Comparison of ENCODE assay signal across 9 cellular contexts in the genomic region with DNA sequence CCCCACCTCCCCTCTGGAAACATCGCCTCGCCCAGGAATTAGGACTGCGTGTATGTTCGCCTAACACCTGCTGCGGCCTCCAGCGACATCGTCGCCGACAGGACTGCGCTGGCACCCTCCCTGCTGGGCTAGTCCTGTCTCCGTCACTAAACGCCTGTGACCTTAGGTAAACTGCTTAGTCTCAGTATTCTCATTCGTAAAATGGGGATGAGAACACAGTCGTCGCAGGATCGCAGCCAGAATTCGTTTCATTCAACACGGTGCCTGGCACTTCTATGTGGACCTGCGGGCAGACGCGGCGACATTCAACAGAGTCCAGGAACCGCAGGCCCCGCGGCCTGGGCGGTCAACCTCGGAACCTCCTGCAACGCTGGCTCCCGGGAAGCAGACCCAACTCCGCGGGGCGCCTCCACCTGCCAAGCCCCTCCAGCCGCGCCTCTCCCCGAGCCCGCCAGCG. TPM values are rescaled to one million over a fixed set of nuclear protein-coding genes. Genes with fewer than 3 reads are reported as not detected.
A peak's percentile ranks its signal among the peaks of the same experiment; 100 is the strongest.
DNase-seq lines count a peak whose midpoint lies in the region; ATAC-seq, FAIRE-seq and TF ChIP-seq lines count a peak whose summit lies in the region.
"Had no signal": no experiment of that assay in that cellular context is flagged by ENCODE, and none has a peak within 500 bp of the region (broad histone marks: within the 10 kb centered on the region; RNA-seq: fewer than 3 reads in every experiment).

No MANE protein-coding gene starts in this region.

- H3K4me3 ChIP-seq in H1 (ENCODE audit: extremely low read depth in 1 of 4, insufficient read depth in 2 of 4, low read depth in 3 of 4, low read length in 4 of 4) = peak overlapping the region; percentile 50 to 69 (median 54)

- peaks cover 12% of the 10 kb centered on the region for H3K23me2 ChIP-seq in H1 (ENCODE audit: low read depth, low read length)

- H4K5ac ChIP-seq in H1 (ENCODE audit: insufficient read length, low read depth, low read length) = no peak overlapping the region

- CTCF ChIA-PET in H1 (lab: Charles Lee; ENCODE audit: partially characterized antibody) = no interaction called here

- no peaks in the 10 kb centered on the region for H3K9me3 ChIP-seq in H1 (ENCODE audit: insufficient read depth in 2 of 2, low read depth in 1 of 2, low read length in 1 of 2)

- peak overlapping the region; percentile 56 for H4K91ac ChIP-seq in H1 (replicated peaks; ENCODE audit: insufficient read length, low read length)

- TF ChIP-seq RAD21 in H1 (IDR thresholded peaks at IDR 0.05 in 1 of 2, conservative IDR thresholded peaks at IDR 0.05 in 1 of 2; ENCODE audit: low read depth in 2 of 2, low read length in 2 of 2) = no peak

- no peaks in the 10 kb centered on the region for H4K20me1 ChIP-seq in H1 (replicated peaks in 1 of 2; ENCODE audit: control insufficient read depth in 1 of 2, insufficient read depth in 2 of 2, low read length in 2 of 2)

- peak overlapping the region; percentile 48; the same call in 1 of the 2 replicates for H3K18ac ChIP-seq in H1 (ENCODE audit: extremely low read depth, low read length)

- peaks cover 21% of the 10 kb centered on the region for H3K4me1 Mint-ChIP-seq in T-helper 2 cell treated with Interferon-gamma antibody and Interleukin-4, amounts not matched to agents 5 μg/mL and 100 μg/mL, for 36 hours (ENCODE audit: low read depth)
- peaks cover 11% of the 10 kb centered on the region for H3K4me1 Mint-ChIP-seq in memory B cell

- TF ChIP-seq POLR2A in H1 (IDR thresholded peaks at IDR 0.05; ENCODE audit: control extremely low read depth in 1 of 2, low read depth in 2 of 2, low read length in 2 of 2) = no peak

- no peak overlapping the region for H3K56ac ChIP-seq in H1 (replicated peaks; ENCODE audit: insufficient read length, low read depth, low read length)

- H3K9me3 Mint-ChIP-seq in T-helper 2 cell treated with Interferon-gamma antibody and Interleukin-4, amounts not matched to agents 5 μg/mL and 100 μg/mL, for 36 hours = peaks cover under 1% of the 10 kb centered on the region
- no peaks in the 10 kb centered on the region for H3K9me3 Mint-ChIP-seq in memory B cell

- peak overlapping the region; percentile 84 for H3K4ac ChIP-seq in H1 (replicated peaks; ENCODE audit: insufficient read length, low read depth, low read length)

- H2BK20ac ChIP-seq in H1 (ENCODE audit: low read length) = peak overlapping the region; percentile 11; the same call in 1 of the 2 replicates

- H3K79me1 ChIP-seq in H1 (ENCODE audit: low read depth, low read length) = no peaks in the 10 kb centered on the region; the same call in 1 of the 2 replicates

- H2BK5ac ChIP-seq in H1 (ENCODE audit: low read depth, low read length) = peak overlapping the region; percentile 64; the same call in 1 of the 2 replicates

- H2AFZ ChIP-seq in H1 (ENCODE audit: low read length) = peak overlapping the region; percentile 70; the same call in 1 of the 2 replicates

- H3K27me3 ChIP-seq in H1 (replicated peaks in 1 of 4; ENCODE audit: control insufficient read depth in 3 of 4, extremely low read depth in 1 of 4, insufficient read depth in 3 of 4, low read length in 3 of 4) = peaks cover 7 to 23% (median 18%) of the 10 kb centered on the region in 4 experiments

- 2% methylated on average over 32 of the region's 37 CpGs; no CpG with 5 or more reads in 1 of the 2 experiments for WGBS in H1 (ENCODE audit: extremely low coverage in 1 of 2, insufficient coverage in 1 of 2, insufficient read length in 1 of 2, insufficient replicate concordance in 2 of 2, low coverage in 1 of 2, low lambda C conversion rate in 2 of 2, missing lambda C conversion rate in 1 of 2), 2 experiments

- peak overlapping the region; percentile 78 to 99 for H3K4me2 ChIP-seq in H1 (ENCODE audit: insufficient read depth in 1 of 2, low read depth in 2 of 2, low read length in 2 of 2)

- no peak overlapping the region for H3K9ac ChIP-seq in H1 (replicated peaks in 1 of 4; ENCODE audit: extremely low read depth in 1 of 4, low read depth in 3 of 4, low read length in 3 of 4)

- POLR2A ChIA-PET in H1 (lab: Charles Lee; ENCODE audit: partially characterized antibody) = no interaction called here

- H3K27ac Mint-ChIP-seq in T-helper 2 cell treated with Interferon-gamma antibody and Interleukin-4, amounts not matched to agents 5 μg/mL and 100 μg/mL, for 36 hours = peak overlapping the region; percentile 68
- peak overlapping the region; percentile 78 for H3K27ac Mint-ChIP-seq in memory B cell

- TF ChIP-seq CTCF in H1 (IDR thresholded peaks at IDR 0.05; ENCODE audit: control extremely low read depth in 1 of 3, insufficient read depth in 1 of 3, low read depth in 1 of 3, low read length in 3 of 3) = no peak

- no peaks in the 10 kb centered on the region for H3K79me2 ChIP-seq in H1 (ENCODE audit: control insufficient read depth in 1 of 2, insufficient read depth in 2 of 2, low read length in 2 of 2)

- H3K27me3 Mint-ChIP-seq in T-helper 2 cell treated with Interferon-gamma antibody and Interleukin-4, amounts not matched to agents 5 μg/mL and 100 μg/mL, for 36 hours (ENCODE audit: low read depth) = no peaks in the 10 kb centered on the region
- H3K27me3 Mint-ChIP-seq in memory B cell = peaks cover 1% of the 10 kb centered on the region

- H2BK15ac ChIP-seq in H1 (ENCODE audit: low read length) = no peak overlapping the region

- no peak for FAIRE-seq in H1 (lab: Jason Lieb, UNC)
- FAIRE-seq: G401.6 had no signal

- no peak overlapping the region for H2AK5ac ChIP-seq in H1 (ENCODE audit: low read depth, low read length)

- H3K36me3 Mint-ChIP-seq in T-helper 2 cell treated with Interferon-gamma antibody and Interleukin-4, amounts not matched to agents 5 μg/mL and 100 μg/mL, for 36 hours (ENCODE audit: low read depth) = no peaks in the 10 kb centered on the region
- no peaks in the 10 kb centered on the region for H3K36me3 Mint-ChIP-seq in memory B cell

- H3K4me3 Mint-ChIP-seq in T-helper 2 cell treated with Interferon-gamma antibody and Interleukin-4, amounts not matched to agents 5 μg/mL and 100 μg/mL, for 36 hours = peak overlapping the region; percentile 89
- H3K4me3 Mint-ChIP-seq in memory B cell = peak overlapping the region; percentile 90

- DNase-seq in NCI-H2171 treated with DMSO at 0.1 percent for 48 hours (lab: John Stamatoyannopoulos, UW) (peak; percentile 1), NCI-H2171 (lab: John Stamatoyannopoulos, UW) (no peak), H1 (ENCODE audit: low read depth in 1 of 2, low spot score in 2 of 2) (peak in 1 of 2 experiments; percentile 77), memory B cell (ENCODE audit: low spot score in 2 of 2) (peak; percentile 4 to 18), NCI-H446 (lab: John Stamatoyannopoulos, UW) (no peak)
- DNase-seq in T-helper 2 cell treated with Interferon-gamma antibody and Interleukin-4, amounts not matched to agents 5 μg/mL and 100 μg/mL, for 36 hours (ENCODE audit: low spot score) = peak; percentile 22
- DNase-seq in stimulated activated naive CD4-positive, alpha-beta T cell (lab: John Stamatoyannopoulos, UW) = peak in 4 of 6 experiments; percentile 7 to 58 (median 20)

- no peak for TF ChIP-seq EP300 in H1 (IDR thresholded peaks at IDR 0.05; ENCODE audit: borderline replicate concordance in 1 of 2, low read depth in 2 of 2, low read length in 2 of 2)

- H3K23ac ChIP-seq in H1 (ENCODE audit: insufficient read length) = no peak overlapping the region

- H3K4me1 ChIP-seq in H1 (replicated peaks in 1 of 4; ENCODE audit: control insufficient read depth in 3 of 4, insufficient read depth in 4 of 4, low read length in 3 of 4) = peaks cover 0 to 7% (median 4%) of the 10 kb centered on the region in 4 experiments; a peak in 5 of 7 replicates

- H3K14ac ChIP-seq in H1 (ENCODE audit: insufficient read length) = no peak overlapping the region

- no peak overlapping the region for H2BK120ac ChIP-seq in H1 (replicated peaks; ENCODE audit: low read depth, low read length)

- H3K36me3 ChIP-seq in H1 (ENCODE audit: control insufficient read depth in 2 of 4, insufficient read depth in 4 of 4, low read length in 3 of 4) = no peaks in the 10 kb centered on the region

- no peak overlapping the region for H4K8ac ChIP-seq in H1 (ENCODE audit: extremely low read depth, insufficient read depth, low read length)

- no peak overlapping the region; the same call in 1 of the 2 replicates for H2BK12ac ChIP-seq in H1 (ENCODE audit: low read depth, low read length)

- no peak overlapping the region for H3K27ac ChIP-seq in H1 (ENCODE audit: low read depth, low read length)

- ATAC-seq in HG02981 (IDR thresholded peaks at IDR 0.05; ENCODE audit: unreplicated experiment) (peak; percentile 16), memory B cell (ENCODE audit: low read depth) (peak; percentile 25)

TF ChIP-seq in H1, 55 proteins besides CTCF, POLR2A, EP300 and RAD21 (continues in another document):
- peak; percentile 57; the same call in 1 of the 2 replicates for TF ChIP-seq RBBP5 (IDR thresholded peaks at IDR 0.05; ENCODE audit: borderline replicate concordance, low read depth, low read length)
- peak; percentile 40 for TF ChIP-seq ASH2L (IDR thresholded peaks at IDR 0.05; ENCODE audit: low read length)
- peak; percentile 95 for TF ChIP-seq KDM1A (IDR thresholded peaks at IDR 0.05; ENCODE audit: borderline replicate concordance, low read length)
- TF ChIP-seq CBX8 (IDR thresholded peaks at IDR 0.05; ENCODE audit: borderline replicate concordance, low read depth, low read length) = no peak

RNA-seq across cellular contexts. Expression of gene CRYL1, which starts 0.5 kb away (rescaled TPM):
- total RNA-seq in H1 (2021; fragmentation: NEBNext Ultra II Directional; extraction: Animal tissue kit (Norgen Biotek cat#: 25700)) = 1.8 and 1.9 TPM in 2 replicates
- polyA plus RNA-seq in H1 (2011; rRNA removed) = 6.4 and 8.2 TPM in 2 replicates
- 8.1 TPM for polyA plus RNA-seq in H1 (2011; cell fraction: cytosol; rRNA removed)
- 6.2 TPM for polyA plus RNA-seq in H1 (2011; cell fraction: nucleus; rRNA removed)
- 2.1 to 4.5 TPM (median 3.7 TPM) in 4 replicates for polyA plus RNA-seq in H1 (2012, experiment 1 of 2)
- 1.9 TPM for polyA plus RNA-seq in H1 (2012, experiment 2 of 2)
- polyA plus RNA-seq in H1 (2013, experiment 1 of 2) = 2.3 TPM
- polyA plus RNA-seq in H1 (2013, experiment 2 of 2) = 2.7 TPM
- 5.5 and 6.1 TPM in 2 replicates for polyA minus RNA-seq in H1 (2011; rRNA and poly(A)+ RNA removed)
- polyA minus RNA-seq in H1 (2011; cell fraction: cytosol; rRNA and poly(A)+ RNA removed) = not detected
- polyA minus RNA-seq in H1 (2011; cell fraction: nucleus; rRNA and poly(A)+ RNA removed) = 3.3 TPM

RNA-seq across cellular contexts. Expression of gene IFT88, which starts 41.8 kb away (rescaled TPM):
- 5.8 and 6.6 TPM in 2 replicates for total RNA-seq in H1 (2021; fragmentation: NEBNext Ultra II Directional; extraction: Animal tissue kit (Norgen Biotek cat#: 25700))
- 0.91 and 1.7 TPM in 2 replicates for polyA plus RNA-seq in H1 (2011; rRNA removed)
- polyA plus RNA-seq in H1 (2011; cell fraction: cytosol; rRNA removed) = 2.5 TPM
- polyA plus RNA-seq in H1 (2011; cell fraction: nucleus; rRNA removed) = 2.2 TPM
- 2.8 to 6.2 TPM (median 3.7 TPM) in 4 replicates for polyA plus RNA-seq in H1 (2012, experiment 1 of 2)
- polyA plus RNA-seq in H1 (2012, experiment 2 of 2) = 0.21 TPM
- 5.1 TPM for polyA plus RNA-seq in H1 (2013, experiment 1 of 2)
- polyA plus RNA-seq in H1 (2013, experiment 2 of 2) = 3.9 TPM
- polyA minus RNA-seq in H1 (2011; rRNA and poly(A)+ RNA removed) = 4.2 and 4.9 TPM in 2 replicates
- polyA minus RNA-seq in H1 (2011; cell fraction: cytosol; rRNA and poly(A)+ RNA removed) = 3.2 TPM
- 16.3 TPM for polyA minus RNA-seq in H1 (2011; cell fraction: nucleus; rRNA and poly(A)+ RNA removed)

Comparison
In these comparisons a context has a peak if more than half of its experiments do, and no peak if none do; other contexts are left out.
1. DNase-seq: peak in NCI-H2171 treated with DMSO at 0.1 percent for 48 hours (single experiment), T-helper 2 cell treated with Interferon-gamma antibody and Interleukin-4, amounts not matched to agents 5 μg/mL and 100 μg/mL, for 36 hours (single experiment), memory B cell (2 of 2) and stimulated activated naive CD4-positive, alpha-beta T cell (4 of 6); none in NCI-H2171 (single experiment) and NCI-H446 (0 of 2).